29 cellular contexts compared by ENCODE assay signal in genomic region chr6:166944666-166945256, GRCh38. TPM values are rescaled to one million over a fixed set of nuclear protein-coding genes. Genes with fewer than 3 reads are reported as not detected.
DNase-seq lines count a peak whose midpoint lies in the region; ATAC-seq and TF ChIP-seq lines count a peak whose summit lies in the region.
"Had no signal": no experiment of that assay in that cellular context is flagged by ENCODE, and none has a peak within 500 bp of the region (broad histone marks: within the 10 kb centered on the region; RNA-seq: fewer than 3 reads in every experiment).

No MANE protein-coding gene starts in this region.

- ATAC-seq in activated T-cell treated with anti-CD3 and anti-CD28 coated beads, Interleukin-2, amount 50 U/mL, for 72 hours (replicated peaks in 1 of 2), result no peak
- ATAC-seq in HG03460 (IDR thresholded peaks at IDR 0.05; ENCODE audit: unreplicated experiment) (no peak), right cardiac atrium (no peak)
- ATAC-seq: body of pancreas; GM23338; heart right ventricle; naive thymus-derived CD8-positive, alpha-beta T cell; Right ventricle myocardium inferior had no signal

- H3K4me2 ChIP-seq in neuronal stem cell (ENCODE audit: insufficient read depth, low read length, poor library complexity, severe bottlenecking), result no peak overlapping the region
- H3K4me2 ChIP-seq: BLaER1, GM23338, SK-N-SH had no signal

- H3K4me1 ChIP-seq in neuronal stem cell (ENCODE audit: control insufficient read depth in 2 of 2, insufficient read depth in 1 of 2, low read depth in 1 of 2, low read length in 2 of 2) (no peaks in the 10 kb centered on the region), right cardiac atrium (ENCODE audit: control insufficient read depth, insufficient read depth, low read length) (no peaks in the 10 kb centered on the region)
- H3K4me1 ChIP-seq: body of pancreas had no signal

- CTCF ChIA-PET in Calu3 (lab: Charles Lee), result no interaction called here

- H3K18ac ChIP-seq in neuronal stem cell (ENCODE audit: low read length), result peak overlapping the region; percentile 38

- peak overlapping the region; percentile 2 for H3K27ac Mint-ChIP-seq in activated T-cell treated with anti-CD3 and anti-CD28 coated beads, Interleukin-2, amount 50 U/mL, for 72 hours
- H3K27ac Mint-ChIP-seq in Calu3 (ENCODE audit: unreplicated experiment), result peak overlapping the region; percentile 27
- peak overlapping the region; percentile 47 for H3K27ac Mint-ChIP-seq in activated T-helper 2 cell treated with anti-CD3 and anti-CD28 coated beads, Interferon-gamma antibody, Interleukin-2, Interleukin-4, amounts not matched to agents 10 μg/mL and 5 μg/mL and 100 μg/mL, durations not matched to agents 14 hours and 24 hours and 36 hours
- H3K27ac Mint-ChIP-seq: GM23338 had no signal

- TF ChIP-seq CTCF in Calu3 (IDR thresholded peaks at IDR 0.05; ENCODE audit: unreplicated experiment), result no peak

- H3K36me3 ChIP-seq in neuronal stem cell (replicated peaks in 1 of 2; ENCODE audit: control insufficient read depth in 2 of 2, insufficient read depth in 2 of 2, low read length in 2 of 2), result peaks cover 2 to 16% of the 10 kb centered on the region in 2 donors

- no peak overlapping the region for H2AK5ac ChIP-seq in neuronal stem cell (ENCODE audit: low read depth, low read length)

- H3K9me3 ChIP-seq in neuronal stem cell (replicated peaks in 1 of 2; ENCODE audit: control insufficient read depth in 2 of 2, insufficient read depth in 1 of 2, low read depth in 1 of 2, low read length in 2 of 2) (peaks cover 0 to 2% of the 10 kb centered on the region in 2 donors), right cardiac atrium (ENCODE audit: control insufficient read depth, low read length) (no peaks in the 10 kb centered on the region)
- H3K9me3 ChIP-seq: BLaER1, body of pancreas, heart right ventricle, SK-N-SH, suprapubic skin had no signal

- no peak overlapping the region for H2BK120ac ChIP-seq in neuronal stem cell (ENCODE audit: low read depth, low read length)

- peaks cover 44% of the 10 kb centered on the region for H3K4me1 Mint-ChIP-seq in activated T-cell treated with anti-CD3 and anti-CD28 coated beads, Interleukin-2, amount 50 U/mL, for 72 hours (ENCODE audit: low read depth)
- no peaks in the 10 kb centered on the region for H3K4me1 Mint-ChIP-seq in Calu3 (ENCODE audit: low read depth, unreplicated experiment)
- H3K4me1 Mint-ChIP-seq in activated T-helper 2 cell treated with anti-CD3 and anti-CD28 coated beads, Interferon-gamma antibody, Interleukin-2, Interleukin-4, amounts not matched to agents 10 μg/mL and 5 μg/mL and 100 μg/mL, durations not matched to agents 14 hours and 24 hours and 36 hours (ENCODE audit: low read depth), result peaks cover 30% of the 10 kb centered on the region
- H3K4me1 Mint-ChIP-seq: GM23338 had no signal

- peak overlapping the region; percentile 31 for H3K23ac ChIP-seq in neuronal stem cell (ENCODE audit: low read depth, low read length, poor library complexity)

- no CpG with 5 or more reads among the region's 16 CpGs for WGBS in neuronal stem cell (ENCODE audit: extremely low coverage in 2 of 2, insufficient read length in 2 of 2, insufficient replicate concordance in 1 of 2), 2 donors
- WGBS in right cardiac atrium, result 93% methylated on average over 16 of the region's 16 CpGs

- H3K79me1 ChIP-seq in neuronal stem cell (ENCODE audit: low read depth, low read length), result no peaks in the 10 kb centered on the region

- H3K4me3 Mint-ChIP-seq in activated T-cell treated with anti-CD3 and anti-CD28 coated beads, Interleukin-2, amount 50 U/mL, for 72 hours, result no peak overlapping the region
- H3K4me3 Mint-ChIP-seq in Calu3 (ENCODE audit: low read depth, unreplicated experiment), result no peak overlapping the region
- no peak overlapping the region for H3K4me3 Mint-ChIP-seq in activated T-helper 2 cell treated with anti-CD3 and anti-CD28 coated beads, Interferon-gamma antibody, Interleukin-2, Interleukin-4, amounts not matched to agents 10 μg/mL and 5 μg/mL and 100 μg/mL, durations not matched to agents 14 hours and 24 hours and 36 hours (ENCODE audit: low read depth)
- H3K4me3 Mint-ChIP-seq: GM23338 had no signal

- H3K14ac ChIP-seq in neuronal stem cell (ENCODE audit: low read length), result no peak overlapping the region

- no peak overlapping the region for H2BK5ac ChIP-seq in neuronal stem cell (ENCODE audit: low read length)

- H3K27ac ChIP-seq in neuronal stem cell (replicated peaks; ENCODE audit: low read length) (no peak overlapping the region), right cardiac atrium (ENCODE audit: low read length) (no peak overlapping the region)
- H3K27ac ChIP-seq: BLaER1, body of pancreas, heart right ventricle, suprapubic skin, VCaP had no signal

- no peaks in the 10 kb centered on the region for H3K9me3 Mint-ChIP-seq in activated T-cell treated with anti-CD3 and anti-CD28 coated beads, Interleukin-2, amount 50 U/mL, for 72 hours
- H3K9me3 Mint-ChIP-seq in Calu3 (ENCODE audit: low read depth, unreplicated experiment), result no peaks in the 10 kb centered on the region
- H3K9me3 Mint-ChIP-seq in activated T-helper 2 cell treated with anti-CD3 and anti-CD28 coated beads, Interferon-gamma antibody, Interleukin-2, Interleukin-4, amounts not matched to agents 10 μg/mL and 5 μg/mL and 100 μg/mL, durations not matched to agents 14 hours and 24 hours and 36 hours, result no peaks in the 10 kb centered on the region
- H3K9me3 Mint-ChIP-seq: naive thymus-derived CD8-positive, alpha-beta T cell had no signal

- no peak overlapping the region for H2AFZ ChIP-seq in neuronal stem cell (ENCODE audit: low read length)
- H2AFZ ChIP-seq: GM23338 had no signal

- no peaks in the 10 kb centered on the region for H3K27me3 ChIP-seq in neuronal stem cell (ENCODE audit: control insufficient read depth in 3 of 3, insufficient read depth in 3 of 3, low read depth in 1 of 3, low read length in 3 of 3)
- H3K27me3 ChIP-seq in right cardiac atrium (ENCODE audit: control insufficient read depth, insufficient read depth), result no peaks in the 10 kb centered on the region
- H3K27me3 ChIP-seq: BLaER1, body of pancreas, heart right ventricle, suprapubic skin had no signal

- H3K36me3 Mint-ChIP-seq in activated T-cell treated with anti-CD3 and anti-CD28 coated beads, Interleukin-2, amount 50 U/mL, for 72 hours (ENCODE audit: insufficient read depth in 2 of 2), result peaks cover 6 to 14% of the 10 kb centered on the region in 2 donors
- H3K36me3 Mint-ChIP-seq in Calu3 (ENCODE audit: insufficient read depth, unreplicated experiment), result peaks cover 18% of the 10 kb centered on the region
- peaks cover 68% of the 10 kb centered on the region for H3K36me3 Mint-ChIP-seq in activated T-helper 2 cell treated with anti-CD3 and anti-CD28 coated beads, Interferon-gamma antibody, Interleukin-2, Interleukin-4, amounts not matched to agents 10 μg/mL and 5 μg/mL and 100 μg/mL, durations not matched to agents 14 hours and 24 hours and 36 hours (ENCODE audit: low read depth)

- H2BK15ac ChIP-seq in neuronal stem cell (ENCODE audit: low read length), result no peak overlapping the region

- no peak overlapping the region for H3K4ac ChIP-seq in neuronal stem cell (ENCODE audit: low read length)

- H3K27me3 Mint-ChIP-seq in activated T-cell treated with anti-CD3 and anti-CD28 coated beads, Interleukin-2, amount 50 U/mL, for 72 hours (ENCODE audit: low read depth), result no peaks in the 10 kb centered on the region
- H3K27me3 Mint-ChIP-seq in Calu3 (ENCODE audit: unreplicated experiment), result no peaks in the 10 kb centered on the region
- H3K27me3 Mint-ChIP-seq in activated T-helper 2 cell treated with anti-CD3 and anti-CD28 coated beads, Interferon-gamma antibody, Interleukin-2, Interleukin-4, amounts not matched to agents 10 μg/mL and 5 μg/mL and 100 μg/mL, durations not matched to agents 14 hours and 24 hours and 36 hours (ENCODE audit: low read depth), result no peaks in the 10 kb centered on the region
- H3K27me3 Mint-ChIP-seq: naive thymus-derived CD8-positive, alpha-beta T cell had no signal

- no peak overlapping the region for H3K9ac ChIP-seq in neuronal stem cell (ENCODE audit: low read depth, low read length, poor library complexity)
- H3K9ac ChIP-seq: BLaER1, SK-N-SH had no signal

- no peak for DNase-seq in activated T-cell treated with anti-CD3 and anti-CD28 coated beads, Interleukin-2, amount 50 U/mL, for 72 hours
- DNase-seq in activated T-cell treated with anti-CD3 and anti-CD28 coated beads for 4 hours, result no peak
- no peak for DNase-seq in Calu3
- DNase-seq in activated T-helper 2 cell treated with anti-CD3 and anti-CD28 coated beads, Interferon-gamma antibody, Interleukin-2, Interleukin-4, amounts not matched to agents 10 μg/mL and 5 μg/mL and 100 μg/mL, durations not matched to agents 14 hours and 24 hours and 36 hours (ENCODE audit: low spot score), result no peak
- DNase-seq in neuronal stem cell (ENCODE audit: low spot score), result no peak
- no peak for DNase-seq in NOMO-1 treated with dmso at 0.1 percent for 144 hours (lab: John Stamatoyannopoulos, UW; ENCODE audit: unreplicated experiment)
- no peak for DNase-seq in right cardiac atrium
- DNase-seq: activated CD4-positive, alpha-beta T cell treated with anti-CD3 and anti-CD28 coated beads for 48 hours; activated gamma-delta T cell; body of pancreas; foreskin melanocyte; heart right ventricle; kidney; midbrain; MV-4-11; naive thymus-derived CD8-positive, alpha-beta T cell; NCI-H1436; NCI-H2081 treated with DMSO at 0.1 percent for 48 hours; NCI-H226; NCI-H526 treated with DMSO at 0.1 percent for 48 hours; SK-N-SH; stimulated activated CD4-positive, alpha-beta T cell treated with anti-CD3 and anti-CD28 coated beads, Interleukin-15, amount 100 ng/mL, for 24 hours; stimulated activated CD4-positive, alpha-beta T cell treated with anti-CD3 and anti-CD28 coated beads, Interleukin-4, amount 100 ng/mL, for 4 hours had no signal

- no peak overlapping the region for H3K4me3 ChIP-seq in neuronal stem cell (ENCODE audit: low read length in 2 of 2)
- no peak overlapping the region for H3K4me3 ChIP-seq in right cardiac atrium (ENCODE audit: low read length)
- H3K4me3 ChIP-seq: BLaER1, body of pancreas, GM23338, heart right ventricle, suprapubic skin had no signal

- no peak overlapping the region for H4K91ac ChIP-seq in neuronal stem cell (ENCODE audit: low read depth, low read length, poor library complexity)

- intact Hi-C loops in Calu3 (cut with micrococcal nuclease; ENCODE audit: unreplicated experiment), result no loop called here
- intact Hi-C loops in activated T-helper 2 cell treated with anti-CD3 and anti-CD28 coated beads, Interferon-gamma antibody, Interleukin-2, Interleukin-4, amounts not matched to agents 10 μg/mL and 5 μg/mL and 100 μg/mL, durations not matched to agents 14 hours and 24 hours and 36 hours (cut with micrococcal nuclease), result no loop called here
- intact Hi-C loops in right cardiac atrium (cut with DNase I), result no loop called here

- H4K8ac ChIP-seq in neuronal stem cell (ENCODE audit: low read depth, low read length), result no peak overlapping the region

- BruUV-seq in Calu3 (replicated peaks; lab: Mats Ljungman, UMichigan), result no TSS peak

- H2BK12ac ChIP-seq in neuronal stem cell (ENCODE audit: low read length), result no peak overlapping the region

RNA-seq across cellular contexts. Expression of gene RNASET2, which starts 11.6 kb away (rescaled TPM):
- total RNA-seq in activated T-cell treated with anti-CD3 and anti-CD28 coated beads, Interleukin-2, amount 50 U/mL, for 72 hours, result 10 to 100 TPM; 44.3 to 46.3 TPM
- total RNA-seq in Calu3 (2022) (65.2 and 70.2 TPM in 2 replicates), right cardiac atrium (10 to 100 TPM; 19.4 to 27.2 (median 22.9) TPM)
- 53.4 and 56.2 TPM in 2 replicates for total RNA-seq in activated T-helper 2 cell treated with anti-CD3 and anti-CD28 coated beads, Interferon-gamma antibody, Interleukin-2, Interleukin-4, amounts not matched to agents 10 μg/mL and 5 μg/mL and 100 μg/mL, durations not matched to agents 14 hours and 24 hours and 36 hours
- 24.1 TPM for polyA plus RNA-seq in neuronal stem cell (2013, experiment 1 of 2)
- polyA plus RNA-seq in neuronal stem cell (2013, experiment 2 of 2), result 25.1 TPM
- polyA plus RNA-seq in right cardiac atrium, result 21.6 TPM

RNA-seq across cellular contexts. Expression of gene CEP43, which starts 54.4 kb away (rescaled TPM):
- 10 to 100 TPM; 17.9 to 20.7 TPM for total RNA-seq in activated T-cell treated with anti-CD3 and anti-CD28 coated beads, Interleukin-2, amount 50 U/mL, for 72 hours
- total RNA-seq in Calu3 (2022) (28.3 and 34.9 TPM in 2 replicates), right cardiac atrium (10 to 100 TPM in 2 of 4 donors, 1 to 10 TPM in 2; 9.0 to 10.7 (median 9.7) TPM)
- 15.9 and 18.1 TPM in 2 replicates for total RNA-seq in activated T-helper 2 cell treated with anti-CD3 and anti-CD28 coated beads, Interferon-gamma antibody, Interleukin-2, Interleukin-4, amounts not matched to agents 10 μg/mL and 5 μg/mL and 100 μg/mL, durations not matched to agents 14 hours and 24 hours and 36 hours
- polyA plus RNA-seq in neuronal stem cell (2013, experiment 1 of 2), result 22.8 TPM
- 23.1 TPM for polyA plus RNA-seq in neuronal stem cell (2013, experiment 2 of 2)
- 6.5 TPM for polyA plus RNA-seq in right cardiac atrium
